Comparison of ENCODE assay signal across 26 cellular contexts in the genomic region with DNA sequence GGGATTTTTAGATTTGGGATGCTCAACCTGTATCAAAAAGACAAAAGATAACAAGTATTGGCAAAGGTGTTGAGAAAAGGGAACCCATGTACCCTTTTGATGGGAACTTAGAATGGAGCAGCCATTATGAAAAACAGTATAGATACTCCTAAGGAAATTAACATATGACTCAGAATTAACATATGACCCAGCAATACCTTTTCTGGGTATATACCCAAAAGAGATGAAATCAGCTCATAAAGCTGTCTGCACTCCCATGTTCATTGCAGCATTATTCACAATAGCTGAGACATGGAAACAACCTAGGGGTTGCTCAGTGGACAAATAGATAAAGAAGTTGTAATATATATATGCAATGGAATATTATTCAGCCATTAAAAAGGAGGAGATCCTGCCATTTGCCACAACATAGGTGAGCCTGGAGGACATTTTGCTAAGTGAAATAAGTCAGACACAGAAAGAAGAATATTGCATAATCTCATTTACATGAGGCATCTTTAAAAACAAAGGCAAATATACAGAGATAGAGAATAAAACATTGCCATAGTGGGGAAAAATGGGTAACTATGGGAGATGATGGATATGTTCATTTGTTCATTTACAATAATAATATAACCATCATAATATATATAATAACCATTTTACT.
"Had no signal": no experiment of that assay in that cellular context is flagged by ENCODE, and none has a peak within 500 bp of the region (broad histone marks: within the 10 kb centered on the region; RNA-seq: fewer than 3 reads in every experiment).

No MANE protein-coding gene starts in this region.

- H3K36me3 ChIP-seq: left lung, lower lobe of right lung, ovary, right atrium auricular region, suprapubic skin, thoracic aorta, tibial artery, upper lobe of right lung had no signal

- H3K4me1 ChIP-seq: suprapubic skin, tibial artery had no signal

- FAIRE-seq: islet of Langerhans, urothelium cell line had no signal

- H3K27me3 ChIP-seq: left lung, ovary, right atrium auricular region, spleen, suprapubic skin, tibial artery, upper lobe of right lung had no signal

- ATAC-seq: left colon; left lung; lower lobe of right lung; naive thymus-derived CD8-positive, alpha-beta T cell; sciatic nerve; stimulated activated effector memory CD8-positive, alpha-beta T cell treated with anti-CD3 and anti-CD28 coated beads, Interleukin-12 subunit alpha, Interleukin-12 subunit beta, amount 100 ng/mL, for 72 hours; upper lobe of right lung had no signal

- DNase-seq: hypothalamus; immature natural killer cell; kidney; left colon; left lung; lower lobe of right lung; mammary epithelial cell; mesenchymal stem cell; naive thymus-derived CD8-positive, alpha-beta T cell; ovary; spleen; stimulated activated CD4-positive, alpha-beta T cell treated with anti-CD3 and anti-CD28 coated beads, Interleukin-4, amount 100 ng/mL, for 24 hours; stimulated activated naive CD4-positive, alpha-beta T cell; tibial artery; trophoblast cell; upper lobe of right lung had no signal

- H3K9me3 ChIP-seq: left lung, lower lobe of right lung, ovary, right atrium auricular region, spleen, suprapubic skin, thoracic aorta, tibial artery, upper lobe of right lung had no signal

- H3K27me3 Mint-ChIP-seq: naive thymus-derived CD8-positive, alpha-beta T cell; progenitor cell of endocrine pancreas; stimulated activated naive CD8-positive, alpha-beta T cell treated with anti-CD3 and anti-CD28 coated beads, Interleukin-15, Interleukin-2, amounts not matched to agents 100 ng/mL and 50 ng/mL, for 24 hours had no signal

- H3K9me3 Mint-ChIP-seq: immature natural killer cell; naive thymus-derived CD8-positive, alpha-beta T cell; stimulated activated naive CD8-positive, alpha-beta T cell treated with anti-CD3 and anti-CD28 coated beads, Interleukin-15, Interleukin-2, amounts not matched to agents 100 ng/mL and 50 ng/mL, for 24 hours had no signal

- H3K4me3 Mint-ChIP-seq: naive thymus-derived CD8-positive, alpha-beta T cell; stimulated activated effector memory CD8-positive, alpha-beta T cell treated with anti-CD3 and anti-CD28 coated beads, Interleukin-12 subunit alpha, Interleukin-12 subunit beta, amount 100 ng/mL, for 72 hours; stimulated activated naive CD8-positive, alpha-beta T cell treated with anti-CD3 and anti-CD28 coated beads, Interleukin-15, Interleukin-2, amounts not matched to agents 100 ng/mL and 50 ng/mL, for 24 hours had no signal

- H3K27ac ChIP-seq: left lung, lower lobe of right lung, ovary, right atrium auricular region, skin epidermis, suprapubic skin, thoracic aorta, tibial artery, upper lobe of right lung had no signal

- H3K4me3 ChIP-seq: left lung, lower lobe of right lung, ovary, right atrium auricular region, skin epidermis, spleen, suprapubic skin, thoracic aorta, tibial artery, upper lobe of right lung had no signal

- H3K27ac Mint-ChIP-seq: progenitor cell of endocrine pancreas; stimulated activated effector memory CD8-positive, alpha-beta T cell treated with anti-CD3 and anti-CD28 coated beads, Interleukin-12 subunit alpha, Interleukin-12 subunit beta, amount 100 ng/mL, for 72 hours; stimulated activated naive CD8-positive, alpha-beta T cell treated with anti-CD3 and anti-CD28 coated beads, Interleukin-15, Interleukin-2, amounts not matched to agents 100 ng/mL and 50 ng/mL, for 24 hours had no signal

- H3K36me3 Mint-ChIP-seq: stimulated activated effector memory CD8-positive, alpha-beta T cell treated with anti-CD3 and anti-CD28 coated beads, Interleukin-12 subunit alpha, Interleukin-12 subunit beta, amount 100 ng/mL, for 72 hours had no signal
